In the genomic region with DNA sequence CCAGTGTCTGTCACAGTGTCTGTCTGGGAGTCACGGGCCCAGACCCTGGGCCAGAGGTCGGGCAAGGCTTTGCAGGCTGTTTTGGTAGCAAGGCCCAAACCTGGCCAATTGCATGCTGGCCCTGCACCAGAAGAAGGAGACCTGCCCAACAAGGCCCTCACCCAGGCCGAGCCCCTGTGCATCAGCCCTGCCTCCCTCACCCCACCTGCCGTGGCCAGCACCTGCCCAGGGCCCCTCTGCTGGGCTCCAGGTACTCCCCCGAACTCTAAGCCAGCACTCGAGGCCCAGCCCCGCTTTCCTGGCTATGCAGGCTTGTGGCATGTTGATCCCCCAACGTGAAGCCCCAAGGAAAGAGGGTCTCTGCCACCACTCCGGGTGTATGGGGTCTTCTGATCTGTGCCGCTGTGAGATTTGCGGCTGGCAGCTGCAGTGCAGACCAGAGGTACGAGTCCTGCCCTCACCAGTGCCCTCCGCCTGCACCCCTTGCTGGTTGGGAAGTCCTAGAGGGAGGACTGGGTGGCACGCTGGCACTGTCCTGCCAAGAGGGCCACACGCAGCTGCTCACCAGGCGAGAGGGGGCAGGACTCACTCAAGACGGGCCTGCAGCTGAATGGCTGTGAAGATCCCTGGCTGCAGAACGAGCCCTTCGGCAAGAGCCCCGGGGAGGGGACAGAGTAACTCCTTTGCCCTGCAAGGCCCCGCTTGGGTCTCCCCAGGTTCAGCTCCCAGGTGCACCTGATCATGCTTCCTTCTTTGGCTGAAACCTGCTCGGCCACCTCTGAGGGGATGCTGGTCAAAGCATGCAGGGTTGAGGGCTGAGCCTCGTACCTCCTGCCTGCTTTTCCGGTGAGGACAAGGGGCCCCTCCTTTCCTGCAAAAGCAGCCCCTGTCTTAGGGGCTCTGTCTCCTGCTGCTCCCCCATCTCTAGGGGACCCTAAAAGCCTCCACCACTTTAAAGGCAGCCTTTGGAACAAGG, we compare ENCODE assay signal across 1 cellular context.
TF ChIP-seq lines count a peak whose summit lies in the region.

No MANE protein-coding gene starts in this region.

TF ChIP-seq in HepG2, 621 proteins besides CTCF, POLR2A, EP300 and RAD21:
- TF ChIP-seq ZBTB26 (CRISPR knock-in tag; IDR thresholded peaks at IDR 0.05; ENCODE audit: borderline replicate concordance) = no peak
- no peak for TF ChIP-seq ZNF670 (CRISPR knock-in tag; IDR thresholded peaks at IDR 0.05; ENCODE audit: borderline replicate concordance)
- no peak for TF ChIP-seq MED8 (CRISPR knock-in tag; IDR thresholded peaks at IDR 0.05; ENCODE audit: insufficient replicate concordance)
- TF ChIP-seq GATAD1 (CRISPR knock-in tag; IDR thresholded peaks at IDR 0.05) = no peak
- no peak for TF ChIP-seq IKZF1 (IDR thresholded peaks at IDR 0.05)
- TF ChIP-seq ZNF446 (CRISPR knock-in tag; IDR thresholded peaks at IDR 0.05) = no peak
- TF ChIP-seq ZNF570 (CRISPR knock-in tag; IDR thresholded peaks at IDR 0.05; ENCODE audit: borderline replicate concordance) = no peak
- TF ChIP-seq, protein P1, sequence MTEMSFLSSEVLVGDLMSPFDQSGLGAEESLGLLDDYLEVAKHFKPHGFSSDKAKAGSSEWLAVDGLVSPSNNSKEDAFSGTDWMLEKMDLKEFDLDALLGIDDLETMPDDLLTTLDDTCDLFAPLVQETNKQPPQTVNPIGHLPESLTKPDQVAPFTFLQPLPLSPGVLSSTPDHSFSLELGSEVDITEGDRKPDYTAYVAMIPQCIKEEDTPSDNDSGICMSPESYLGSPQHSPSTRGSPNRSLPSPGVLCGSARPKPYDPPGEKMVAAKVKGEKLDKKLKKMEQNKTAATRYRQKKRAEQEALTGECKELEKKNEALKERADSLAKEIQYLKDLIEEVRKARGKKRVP (CRISPR knock-in tag; IDR thresholded peaks at IDR 0.05) = no peak
- TF ChIP-seq POLR2G (IDR thresholded peaks at IDR 0.05; ENCODE audit: low read depth, low read length) = no peak
- TF ChIP-seq ZBTB1 (CRISPR knock-in tag; IDR thresholded peaks at IDR 0.05; ENCODE audit: borderline replicate concordance) = no peak
- no peak for TF ChIP-seq BHLHE40 (IDR thresholded peaks at IDR 0.05; ENCODE audit: low read length)
- no peak for TF ChIP-seq ZSCAN21 (CRISPR knock-in tag; IDR thresholded peaks at IDR 0.05; ENCODE audit: borderline replicate concordance)
- TF ChIP-seq MYNN (CRISPR knock-in tag; IDR thresholded peaks at IDR 0.05; ENCODE audit: low read depth) = no peak
- TF ChIP-seq ZNF615 (CRISPR knock-in tag; IDR thresholded peaks at IDR 0.05; ENCODE audit: borderline replicate concordance) = no peak
- no peak for TF ChIP-seq MTA3 (CRISPR knock-in tag; IDR thresholded peaks at IDR 0.05)
- TF ChIP-seq, protein P2, sequence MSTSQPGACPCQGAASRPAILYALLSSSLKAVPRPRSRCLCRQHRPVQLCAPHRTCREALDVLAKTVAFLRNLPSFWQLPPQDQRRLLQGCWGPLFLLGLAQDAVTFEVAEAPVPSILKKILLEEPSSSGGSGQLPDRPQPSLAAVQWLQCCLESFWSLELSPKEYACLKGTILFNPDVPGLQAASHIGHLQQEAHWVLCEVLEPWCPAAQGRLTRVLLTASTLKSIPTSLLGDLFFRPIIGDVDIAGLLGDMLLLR (CRISPR knock-in tag; IDR thresholded peaks at IDR 0.05) = no peak
- TF ChIP-seq SOX6 (IDR thresholded peaks at IDR 0.05) = no peak
- TF ChIP-seq SOX6 (CRISPR knock-in tag; IDR thresholded peaks at IDR 0.05) = no peak
- no peak for TF ChIP-seq ZFAT (CRISPR knock-in tag; conservative IDR thresholded peaks at IDR 0.05)
- no peak for TF ChIP-seq ZNF589 (CRISPR knock-in tag; conservative IDR thresholded peaks at IDR 0.05)
- TF ChIP-seq ZFP36L2 (CRISPR knock-in tag; IDR thresholded peaks at IDR 0.05) = no peak
